ENCODE assay signal across 1 cellular context in the genomic region with DNA sequence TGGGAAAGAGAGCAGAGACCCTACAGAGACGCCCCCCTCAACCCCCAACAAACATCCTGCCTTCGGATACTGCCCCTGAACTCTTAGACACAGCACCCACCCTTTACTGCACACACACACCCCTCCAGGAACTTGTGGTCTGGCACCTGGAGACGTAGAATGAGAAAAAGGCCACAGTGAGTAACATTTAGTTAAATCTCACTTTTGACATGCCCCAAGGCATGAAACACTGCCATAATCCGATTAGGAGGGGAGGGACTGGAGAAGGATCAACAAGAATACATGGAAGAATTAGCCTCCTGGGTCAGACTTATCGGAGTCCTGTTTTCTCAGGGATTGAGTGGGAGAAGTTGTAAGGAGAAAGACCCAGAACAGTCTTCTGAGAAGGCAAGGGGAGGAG.
TF ChIP-seq lines count a peak whose summit lies in the region.

No MANE protein-coding gene starts in this region.

TF ChIP-seq in GM23338, 12 proteins besides CTCF, POLR2A, EP300 and RAD21 (continued from another document):
- TF ChIP-seq, protein P1, sequence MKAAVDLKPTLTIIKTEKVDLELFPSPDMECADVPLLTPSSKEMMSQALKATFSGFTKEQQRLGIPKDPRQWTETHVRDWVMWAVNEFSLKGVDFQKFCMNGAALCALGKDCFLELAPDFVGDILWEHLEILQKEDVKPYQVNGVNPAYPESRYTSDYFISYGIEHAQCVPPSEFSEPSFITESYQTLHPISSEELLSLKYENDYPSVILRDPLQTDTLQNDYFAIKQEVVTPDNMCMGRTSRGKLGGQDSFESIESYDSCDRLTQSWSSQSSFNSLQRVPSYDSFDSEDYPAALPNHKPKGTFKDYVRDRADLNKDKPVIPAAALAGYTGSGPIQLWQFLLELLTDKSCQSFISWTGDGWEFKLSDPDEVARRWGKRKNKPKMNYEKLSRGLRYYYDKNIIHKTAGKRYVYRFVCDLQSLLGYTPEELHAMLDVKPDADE (IDR thresholded peaks at IDR 0.05) = no peak
- TF ChIP-seq EZH2 (IDR thresholded peaks at IDR 0.05; ENCODE audit: low read depth, unreplicated experiment) (no peak), EZH2phosphoT487 (IDR thresholded peaks at IDR 0.05; ENCODE audit: unreplicated experiment) (no peak), STAT1 (IDR thresholded peaks at IDR 0.05; ENCODE audit: unreplicated experiment) (no peak)
- TF ChIP-seq, protein P2, sequence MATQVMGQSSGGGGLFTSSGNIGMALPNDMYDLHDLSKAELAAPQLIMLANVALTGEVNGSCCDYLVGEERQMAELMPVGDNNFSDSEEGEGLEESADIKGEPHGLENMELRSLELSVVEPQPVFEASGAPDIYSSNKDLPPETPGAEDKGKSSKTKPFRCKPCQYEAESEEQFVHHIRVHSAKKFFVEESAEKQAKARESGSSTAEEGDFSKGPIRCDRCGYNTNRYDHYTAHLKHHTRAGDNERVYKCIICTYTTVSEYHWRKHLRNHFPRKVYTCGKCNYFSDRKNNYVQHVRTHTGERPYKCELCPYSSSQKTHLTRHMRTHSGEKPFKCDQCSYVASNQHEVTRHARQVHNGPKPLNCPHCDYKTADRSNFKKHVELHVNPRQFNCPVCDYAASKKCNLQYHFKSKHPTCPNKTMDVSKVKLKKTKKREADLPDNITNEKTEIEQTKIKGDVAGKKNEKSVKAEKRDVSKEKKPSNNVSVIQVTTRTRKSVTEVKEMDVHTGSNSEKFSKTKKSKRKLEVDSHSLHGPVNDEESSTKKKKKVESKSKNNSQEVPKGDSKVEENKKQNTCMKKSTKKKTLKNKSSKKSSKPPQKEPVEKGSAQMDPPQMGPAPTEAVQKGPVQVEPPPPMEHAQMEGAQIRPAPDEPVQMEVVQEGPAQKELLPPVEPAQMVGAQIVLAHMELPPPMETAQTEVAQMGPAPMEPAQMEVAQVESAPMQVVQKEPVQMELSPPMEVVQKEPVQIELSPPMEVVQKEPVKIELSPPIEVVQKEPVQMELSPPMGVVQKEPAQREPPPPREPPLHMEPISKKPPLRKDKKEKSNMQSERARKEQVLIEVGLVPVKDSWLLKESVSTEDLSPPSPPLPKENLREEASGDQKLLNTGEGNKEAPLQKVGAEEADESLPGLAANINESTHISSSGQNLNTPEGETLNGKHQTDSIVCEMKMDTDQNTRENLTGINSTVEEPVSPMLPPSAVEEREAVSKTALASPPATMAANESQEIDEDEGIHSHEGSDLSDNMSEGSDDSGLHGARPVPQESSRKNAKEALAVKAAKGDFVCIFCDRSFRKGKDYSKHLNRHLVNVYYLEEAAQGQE (IDR thresholded peaks at IDR 0.05; ENCODE audit: unreplicated experiment) = no peak
- TF ChIP-seq, protein P3, sequence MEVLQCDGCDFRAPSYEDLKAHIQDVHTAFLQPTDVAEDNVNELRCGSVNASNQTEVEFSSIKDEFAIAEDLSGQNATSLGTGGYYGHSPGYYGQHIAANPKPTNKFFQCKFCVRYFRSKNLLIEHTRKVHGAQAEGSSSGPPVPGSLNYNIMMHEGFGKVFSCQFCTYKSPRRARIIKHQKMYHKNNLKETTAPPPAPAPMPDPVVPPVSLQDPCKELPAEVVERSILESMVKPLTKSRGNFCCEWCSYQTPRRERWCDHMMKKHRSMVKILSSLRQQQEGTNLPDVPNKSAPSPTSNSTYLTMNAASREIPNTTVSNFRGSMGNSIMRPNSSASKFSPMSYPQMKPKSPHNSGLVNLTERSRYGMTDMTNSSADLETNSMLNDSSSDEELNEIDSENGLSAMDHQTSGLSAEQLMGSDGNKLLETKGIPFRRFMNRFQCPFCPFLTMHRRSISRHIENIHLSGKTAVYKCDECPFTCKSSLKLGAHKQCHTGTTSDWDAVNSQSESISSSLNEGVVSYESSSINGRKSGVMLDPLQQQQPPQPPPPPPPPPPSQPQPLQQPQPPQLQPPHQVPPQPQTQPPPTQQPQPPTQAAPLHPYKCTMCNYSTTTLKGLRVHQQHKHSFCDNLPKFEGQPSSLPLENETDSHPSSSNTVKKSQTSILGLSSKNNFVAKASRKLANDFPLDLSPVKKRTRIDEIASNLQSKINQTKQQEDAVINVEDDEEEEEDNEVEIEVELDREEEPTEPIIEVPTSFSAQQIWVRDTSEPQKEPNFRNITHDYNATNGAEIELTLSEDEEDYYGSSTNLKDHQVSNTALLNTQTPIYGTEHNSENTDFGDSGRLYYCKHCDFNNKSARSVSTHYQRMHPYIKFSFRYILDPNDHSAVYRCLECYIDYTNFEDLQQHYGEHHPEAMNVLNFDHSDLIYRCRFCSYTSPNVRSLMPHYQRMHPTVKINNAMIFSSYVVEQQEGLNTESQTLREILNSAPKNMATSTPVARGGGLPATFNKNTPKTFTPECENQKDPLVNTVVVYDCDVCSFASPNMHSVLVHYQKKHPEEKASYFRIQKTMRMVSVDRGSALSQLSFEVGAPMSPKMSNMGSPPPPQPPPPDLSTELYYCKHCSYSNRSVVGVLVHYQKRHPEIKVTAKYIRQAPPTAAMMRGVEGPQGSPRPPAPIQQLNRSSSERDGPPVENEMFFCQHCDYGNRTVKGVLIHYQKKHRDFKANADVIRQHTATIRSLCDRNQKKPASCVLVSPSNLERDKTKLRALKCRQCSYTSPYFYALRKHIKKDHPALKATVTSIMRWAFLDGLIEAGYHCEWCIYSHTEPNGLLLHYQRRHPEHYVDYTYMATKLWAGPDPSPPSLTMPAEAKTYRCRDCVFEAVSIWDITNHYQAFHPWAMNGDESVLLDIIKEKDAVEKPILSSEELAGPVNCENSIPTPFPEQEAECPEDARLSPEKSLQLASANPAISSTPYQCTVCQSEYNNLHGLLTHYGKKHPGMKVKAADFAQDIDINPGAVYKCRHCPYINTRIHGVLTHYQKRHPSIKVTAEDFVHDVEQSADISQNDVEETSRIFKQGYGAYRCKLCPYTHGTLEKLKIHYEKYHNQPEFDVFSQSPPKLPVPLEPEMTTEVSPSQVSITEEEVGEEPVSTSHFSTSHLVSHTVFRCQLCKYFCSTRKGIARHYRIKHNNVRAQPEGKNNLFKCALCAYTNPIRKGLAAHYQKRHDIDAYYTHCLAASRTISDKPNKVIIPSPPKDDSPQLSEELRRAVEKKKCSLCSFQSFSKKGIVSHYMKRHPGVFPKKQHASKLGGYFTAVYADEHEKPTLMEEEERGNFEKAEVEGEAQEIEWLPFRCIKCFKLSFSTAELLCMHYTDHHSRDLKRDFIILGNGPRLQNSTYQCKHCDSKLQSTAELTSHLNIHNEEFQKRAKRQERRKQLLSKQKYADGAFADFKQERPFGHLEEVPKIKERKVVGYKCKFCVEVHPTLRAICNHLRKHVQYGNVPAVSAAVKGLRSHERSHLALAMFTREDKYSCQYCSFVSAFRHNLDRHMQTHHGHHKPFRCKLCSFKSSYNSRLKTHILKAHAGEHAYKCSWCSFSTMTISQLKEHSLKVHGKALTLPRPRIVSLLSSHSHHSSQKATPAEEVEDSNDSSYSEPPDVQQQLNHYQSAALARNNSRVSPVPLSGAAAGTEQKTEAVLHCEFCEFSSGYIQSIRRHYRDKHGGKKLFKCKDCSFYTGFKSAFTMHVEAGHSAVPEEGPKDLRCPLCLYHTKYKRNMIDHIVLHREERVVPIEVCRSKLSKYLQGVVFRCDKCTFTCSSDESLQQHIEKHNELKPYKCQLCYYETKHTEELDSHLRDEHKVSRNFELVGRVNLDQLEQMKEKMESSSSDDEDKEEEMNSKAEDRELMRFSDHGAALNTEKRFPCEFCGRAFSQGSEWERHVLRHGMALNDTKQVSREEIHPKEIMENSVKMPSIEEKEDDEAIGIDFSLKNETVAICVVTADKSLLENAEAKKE (CRISPR knock-in tag; IDR thresholded peaks at IDR 0.05) = no peak
